ENCODE assay signal across 3 cellular contexts in genomic region chr10:49741108-49741995, GRCh38.
TF ChIP-seq lines count a peak whose summit lies in the region.

No MANE protein-coding gene starts in this region.

TF ChIP-seq in SK-N-SH, 30 proteins besides CTCF, POLR2A, EP300 and RAD21:
- no peak for TF ChIP-seq GABPA (IDR thresholded peaks at IDR 0.05; ENCODE audit: low read depth)
- TF ChIP-seq USF1 (IDR thresholded peaks at IDR 0.05; ENCODE audit: borderline replicate concordance, low read depth), result no peak
- TF ChIP-seq CHD2 (IDR thresholded peaks at IDR 0.05; ENCODE audit: low read length, partially characterized antibody), result no peak
- TF ChIP-seq NRF1 (IDR thresholded peaks at IDR 0.05; ENCODE audit: low read depth, low read length), result no peak
- TF ChIP-seq FOSL2 (IDR thresholded peaks at IDR 0.05; ENCODE audit: borderline replicate concordance, low read depth), result no peak
- TF ChIP-seq TEAD4 (IDR thresholded peaks at IDR 0.05; ENCODE audit: borderline replicate concordance, insufficient read depth), result no peak
- no peak for TF ChIP-seq TAF1 (IDR thresholded peaks at IDR 0.05; ENCODE audit: borderline replicate concordance, low read depth, low read length)
- no peak for TF ChIP-seq ZBTB33 (IDR thresholded peaks at IDR 0.05; ENCODE audit: borderline replicate concordance, low read depth)
- TF ChIP-seq MAX (IDR thresholded peaks at IDR 0.05; ENCODE audit: low read depth), result no peak
- no peak for TF ChIP-seq NFIC (IDR thresholded peaks at IDR 0.05; ENCODE audit: borderline replicate concordance)
- no peak for TF ChIP-seq FOXM1 (IDR thresholded peaks at IDR 0.05; ENCODE audit: low read depth)
- no peak for TF ChIP-seq ELF1 (IDR thresholded peaks at IDR 0.05)
- TF ChIP-seq MEF2A (IDR thresholded peaks at IDR 0.05; ENCODE audit: borderline replicate concordance, low read depth), result no peak
- TF ChIP-seq RXRA (IDR thresholded peaks at IDR 0.05; ENCODE audit: borderline replicate concordance, low read depth), result no peak
- no peak for TF ChIP-seq YY1 (IDR thresholded peaks at IDR 0.05; ENCODE audit: low read depth)
- TF ChIP-seq TCF12 (IDR thresholded peaks at IDR 0.05), result no peak
- TF ChIP-seq USF2 (IDR thresholded peaks at IDR 0.05; ENCODE audit: borderline replicate concordance, low read depth, low read length), result no peak
- TF ChIP-seq MXI1 (IDR thresholded peaks at IDR 0.05; ENCODE audit: low read depth, low read length), result no peak
- no peak for TF ChIP-seq PBX3 (IDR thresholded peaks at IDR 0.05)

TF ChIP-seq in SK-N-SH treated with all-trans-retinoic acid at 6 μM for 48 hours, 23 proteins besides CTCF, POLR2A, EP300 and RAD21:
- TF ChIP-seq TCF4 (CRISPR knock-in tag; IDR thresholded peaks at IDR 0.05; ENCODE audit: borderline replicate concordance) (no peak), ZC3H10 (CRISPR knock-in tag; IDR thresholded peaks at IDR 0.05) (no peak), GLIS3 (CRISPR knock-in tag; IDR thresholded peaks at IDR 0.05) (no peak), TSHZ2 (CRISPR knock-in tag; IDR thresholded peaks at IDR 0.05) (no peak), ZFP30 (CRISPR knock-in tag; IDR thresholded peaks at IDR 0.05) (no peak), ESRRG (CRISPR knock-in tag; IDR thresholded peaks at IDR 0.05) (no peak), ISL1 (CRISPR knock-in tag; IDR thresholded peaks at IDR 0.05) (no peak), PPARA (CRISPR knock-in tag; IDR thresholded peaks at IDR 0.05; ENCODE audit: borderline replicate concordance) (no peak), ZFP3 (CRISPR knock-in tag; IDR thresholded peaks at IDR 0.05) (no peak), BACH2 (CRISPR knock-in tag; IDR thresholded peaks at IDR 0.05; ENCODE audit: borderline replicate concordance) (no peak), CREB5 (CRISPR knock-in tag; IDR thresholded peaks at IDR 0.05; ENCODE audit: low read depth) (no peak), PATZ1 (CRISPR knock-in tag; IDR thresholded peaks at IDR 0.05; ENCODE audit: borderline replicate concordance) (no peak)

TF ChIP-seq in IMR-90, 13 proteins besides CTCF, POLR2A, EP300 and RAD21:
- TF ChIP-seq MAFK (IDR thresholded peaks at IDR 0.05; ENCODE audit: low read depth, low read length) (no peak), CHD1 (IDR thresholded peaks at IDR 0.05; ENCODE audit: low read depth, low read length) (no peak), USF2 (IDR thresholded peaks at IDR 0.05; ENCODE audit: low read depth, low read length) (no peak), CEBPB (IDR thresholded peaks at IDR 0.05; ENCODE audit: low read depth, low read length) (no peak), ELK1 (IDR thresholded peaks at IDR 0.05; ENCODE audit: borderline replicate concordance, low read depth, low read length) (no peak), MXI1 (IDR thresholded peaks at IDR 0.05; ENCODE audit: borderline replicate concordance, low read depth, low read length) (no peak), FOS (IDR thresholded peaks at IDR 0.05; ENCODE audit: low read depth, low read length) (no peak), BHLHE40 (IDR thresholded peaks at IDR 0.05; ENCODE audit: low read depth, low read length) (no peak), RCOR1 (IDR thresholded peaks at IDR 0.05; ENCODE audit: insufficient replicate concordance, low read length) (no peak), RFX5 (IDR thresholded peaks at IDR 0.05; ENCODE audit: low read depth, low read length) (no peak), MAZ (IDR thresholded peaks at IDR 0.05; ENCODE audit: borderline replicate concordance, low read depth, low read length) (no peak), SMC3 (IDR thresholded peaks at IDR 0.05; ENCODE audit: low read depth, low read length) (no peak), NFE2L2 (IDR thresholded peaks at IDR 0.05; ENCODE audit: low read depth, low read length) (no peak)
